Comparison of ENCODE assay signal across 9 cellular contexts in the genomic region with DNA sequence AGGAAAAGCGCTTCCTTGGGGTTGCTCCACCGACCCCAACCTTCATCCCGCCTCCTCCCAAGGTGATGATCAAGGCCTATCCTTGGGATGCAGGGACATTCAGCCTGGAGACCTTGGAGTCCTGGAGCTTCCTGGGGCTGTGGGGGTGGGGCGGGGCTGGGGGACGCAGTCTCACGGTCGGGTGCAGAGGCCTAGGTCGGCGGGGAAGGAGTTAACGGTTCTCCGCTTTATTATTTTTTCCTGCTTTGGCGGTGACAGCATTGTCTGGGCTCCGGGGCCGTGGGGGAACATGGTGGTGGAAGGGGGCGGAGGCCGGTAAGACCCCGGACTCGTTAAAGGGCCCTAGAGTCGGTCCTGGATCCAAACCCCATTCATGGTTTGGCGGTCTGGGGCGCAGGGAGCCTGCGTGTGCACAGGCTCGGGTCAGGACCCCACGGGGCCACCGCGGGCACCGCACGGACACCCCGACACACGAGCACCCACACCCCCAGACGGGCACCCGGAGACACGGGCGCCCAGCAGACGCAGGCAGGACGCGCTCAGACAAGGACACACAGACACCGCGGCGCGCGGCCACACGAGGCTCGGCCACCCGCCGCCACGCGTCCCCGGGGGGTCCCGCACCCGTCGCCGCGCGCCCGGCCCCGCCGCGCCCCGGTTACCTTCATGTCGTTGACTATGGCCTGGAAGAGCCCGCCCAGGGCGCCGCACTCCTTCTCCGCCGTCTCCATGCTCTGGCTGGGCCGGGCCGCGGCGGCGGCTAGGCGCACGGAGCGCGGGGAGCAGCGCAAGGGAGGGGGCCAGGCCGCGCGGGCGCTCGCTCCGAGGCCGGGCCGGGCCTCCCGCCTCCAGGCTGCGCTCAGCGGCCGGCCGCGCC. TPM values are rescaled to one million over a fixed set of nuclear protein-coding genes. Genes with fewer than 3 reads are reported as not detected.
DNase-seq lines count a peak whose midpoint lies in the region; ATAC-seq, FAIRE-seq and TF ChIP-seq lines count a peak whose summit lies in the region.
"Had no signal": no experiment of that assay in that cellular context is flagged by ENCODE, and none has a peak within 500 bp of the region (broad histone marks: within the 10 kb centered on the region; RNA-seq: fewer than 3 reads in every experiment).

No MANE protein-coding gene starts in this region.

- H3K27me3 ChIP-seq in HUES48 (ENCODE audit: control insufficient read depth, insufficient read depth, low read length) (peaks cover 4% of the 10 kb centered on the region; the same call in 1 of the 2 replicates), breast epithelium (no peaks in the 10 kb centered on the region), right lobe of liver (no peaks in the 10 kb centered on the region), tibial nerve (no peaks in the 10 kb centered on the region)

- H3K4me3 ChIP-seq in A549 (peak overlapping the region; percentile 84), HUES48 (ENCODE audit: low read depth, low read length) (peak overlapping the region; percentile 79), breast epithelium (peak overlapping the region; percentile 61 to 94 (median 77)), right lobe of liver (peak overlapping the region; percentile 68 to 83 (median 71)), tibial nerve (peak overlapping the region; percentile 58 to 66 (median 62))
- H3K4me3 ChIP-seq: GM12878 had no signal

- DNase-seq in A549 (ENCODE audit: low read depth in 1 of 2, low spot score in 1 of 2) = no peak
- DNase-seq in breast epithelium (ENCODE audit: low spot score in 2 of 2) = no peak
- peak in 2 of 3 donors; percentile 33 to 67 for DNase-seq in right lobe of liver
- no peak for DNase-seq in tibial nerve (ENCODE audit: low spot score in 2 of 2)
- DNase-seq in CD1c-positive myeloid dendritic cell (ENCODE audit: extremely low spot score) = no peak
- DNase-seq in activated CD8-positive, alpha-beta memory T cell treated with anti-CD3 and anti-CD28 coated beads, Interleukin-2, amount 50 U/mL, for 48 hours = no peak

- H3K27ac ChIP-seq in A549 (peak overlapping the region; percentile 92 to 97), HUES48 (ENCODE audit: low read depth, low read length) (no peak overlapping the region), breast epithelium (peak overlapping the region; percentile 85 to 93), right lobe of liver (peak overlapping the region; percentile 77 to 88 (median 83)), tibial nerve (peak overlapping the region; percentile 50 to 92 (median 78))

- WGBS in A549 (ENCODE audit: missing lambda C conversion rate) = 2% methylated on average over 15 of the region's 90 CpGs
- 10% methylated on average over 16 of the region's 90 CpGs for WGBS in right lobe of liver (ENCODE audit: insufficient coverage, low coverage, low lambda C conversion rate, missing lambda C conversion rate)
- 2 to 4% methylated on average over 32 to 55 of the region's 90 CpGs for WGBS in tibial nerve, 2 donors

- POLR2A ChIA-PET in A549 (lab: Yijun Ruan, JAX) = interaction anchor here (1.0 kb wide), 1 partner anchor 86 kb away, joined by 4 read pairs; no protein-coding TSS in a partner anchor

- H3K36me3 ChIP-seq in HUES48 (ENCODE audit: control insufficient read depth, insufficient read depth, low read length) (0 out of 2 replicates have a peak, but pooled peaks cover 2% of the 10 kb centered on the region), breast epithelium (no peaks in the 10 kb centered on the region), right lobe of liver (peaks cover 0 to 4% (median 0%) of the 10 kb centered on the region in 4 donors), tibial nerve (no peaks in the 10 kb centered on the region)

- CTCF ChIA-PET in A549 (lab: Yijun Ruan, JAX) = interaction anchor here (1.8 to 23.4 kb wide), 3 partner anchors 30 to 86 kb away, joined by 6 to 463 read pairs (median 88); no protein-coding TSS in a partner anchor

- no peak for TF ChIP-seq EP300 in A549 (IDR thresholded peaks at IDR 0.05)
- no peak for TF ChIP-seq EP300 in tibial nerve (IDR thresholded peaks at IDR 0.05)

- no peak for TF ChIP-seq POLR2A in A549 (IDR thresholded peaks at IDR 0.05; ENCODE audit: low read length)
- TF ChIP-seq POLR2A in breast epithelium (IDR thresholded peaks at IDR 0.05) = no peak
- no peak for TF ChIP-seq POLR2A in right lobe of liver (IDR thresholded peaks at IDR 0.05)
- no peak for TF ChIP-seq POLR2A in tibial nerve (IDR thresholded peaks at IDR 0.05)

- no peaks in the 10 kb centered on the region for H3K9me3 ChIP-seq in A549
- no peaks in the 10 kb centered on the region for H3K9me3 ChIP-seq in HUES48 (ENCODE audit: control insufficient read depth, insufficient read depth, low read length)
- no peaks in the 10 kb centered on the region for H3K9me3 ChIP-seq in breast epithelium
- no peaks in the 10 kb centered on the region for H3K9me3 ChIP-seq in right lobe of liver
- no peaks in the 10 kb centered on the region for H3K9me3 ChIP-seq in tibial nerve

- TF ChIP-seq RAD21 in A549 (conservative IDR thresholded peaks at IDR 0.05 in 1 of 2, IDR thresholded peaks at IDR 0.05 in 1 of 2) = no peak

- FAIRE-seq in A549 (lab: Jason Lieb, UNC) = no peak
- FAIRE-seq: GM12878 had no signal

- H3K9ac ChIP-seq in HUES48 (ENCODE audit: low read depth, low read length) = peak overlapping the region; percentile 51; the same call in 1 of the 2 replicates

- intact Hi-C loops in breast epithelium (cut with DNase I; ENCODE audit: low total_unique reads) = no loop called here
- intact Hi-C loops in right lobe of liver (cut with DNase I) = loop anchor here in 1 of 2 donors (10.0 kb wide), 1 partner anchor 50 kb away; no protein-coding TSS in a partner anchor

- ATAC-seq in A549 (peak; percentile 1 to 40; a peak in 4 of 6 replicates), right lobe of liver (peak in 1 of 4 donors; percentile 4), GM21619 (IDR thresholded peaks at IDR 0.05; ENCODE audit: unreplicated experiment) (no peak)
- ATAC-seq: GM12878 had no signal

- TF ChIP-seq CTCF in A549 (IDR thresholded peaks at IDR 0.05) (no peak), breast epithelium (IDR thresholded peaks at IDR 0.05) (no peak), right lobe of liver (IDR thresholded peaks at IDR 0.05) (no peak), tibial nerve (IDR thresholded peaks at IDR 0.05) (no peak)

- peak overlapping the region; percentile 97 for H3K4me2 ChIP-seq in A549

- H3K4me1 ChIP-seq in A549 (peaks cover 84% of the 10 kb centered on the region), HUES48 (ENCODE audit: control insufficient read depth, insufficient read depth, low read length) (peaks cover 18% of the 10 kb centered on the region), breast epithelium (peaks cover 27 to 78% of the 10 kb centered on the region in 2 donors), right lobe of liver (peaks cover 0 to 40% (median 13%) of the 10 kb centered on the region in 4 donors), tibial nerve (peaks cover 0 to 91% (median 83%) of the 10 kb centered on the region in 4 donors)

TF ChIP-seq in A549, 52 proteins besides CTCF, POLR2A, EP300 and RAD21:
- TF ChIP-seq JUN (IDR thresholded peaks at IDR 0.05) = peak in 1 of 2 experiments; percentile 14; a peak in 1 of 5 replicates
- TF ChIP-seq, protein P1, sequence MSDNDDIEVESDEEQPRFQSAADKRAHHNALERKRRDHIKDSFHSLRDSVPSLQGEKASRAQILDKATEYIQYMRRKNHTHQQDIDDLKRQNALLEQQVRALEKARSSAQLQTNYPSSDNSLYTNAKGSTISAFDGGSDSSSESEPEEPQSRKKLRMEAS (IDR thresholded peaks at IDR 0.05) = peak; percentile 10; the same call in 1 of the 2 replicates
- TF ChIP-seq ZSCAN20 (CRISPR knock-in tag; IDR thresholded peaks at IDR 0.05) = no peak
- no peak for TF ChIP-seq MYC (IDR thresholded peaks at IDR 0.05; ENCODE audit: borderline replicate concordance, low read length)

RNA-seq across cellular contexts. Expression of a gene that starts 0.6 kb away (rescaled TPM):
- 10.8 and 13.1 TPM in 2 replicates for polyA plus RNA-seq in A549 (2011; rRNA removed)
- polyA plus RNA-seq in A549 (2012; cell fraction: cytosol; rRNA removed) = 52.8 and 65.7 TPM in 2 replicates
- polyA plus RNA-seq in A549 (2012; cell fraction: nucleus; rRNA removed) = 97.7 and 160 TPM in 2 replicates
- 27.1 to 37.4 TPM (median 33.5 TPM) in 3 replicates for polyA plus RNA-seq in A549 (2017; fragmentation: RNase III; extraction: RNeasy Plus Mini Kit Qiagen cat#74134 plus additional on column Dnase treatment)
- polyA minus RNA-seq in A549 (2011; rRNA and poly(A)+ RNA removed) = 11.4 and 19.0 TPM in 2 replicates
- total RNA-seq in breast epithelium = 10 to 100 TPM in 2 of 3 donors, 1 to 10 TPM in 1; 9.4 to 28.8 (median 22.8) TPM
- total RNA-seq in right lobe of liver = 100 to 1,000 TPM in 2 of 6 experiments, 10 to 100 TPM in 4; 28.5 to 117 (median 80.2) TPM
- total RNA-seq in tibial nerve = 10 to 100 TPM; 24.1 to 40.6 (median 35.4) TPM

RNA-seq across cellular contexts. Expression of a gene that starts 38.9 kb away (rescaled TPM):
- polyA plus RNA-seq in A549 (2011; rRNA removed) = 0.12 and 0.25 TPM in 2 replicates
- polyA plus RNA-seq in A549 (2012; cell fraction: cytosol; rRNA removed) = 0.73 and 1.2 TPM in 2 replicates
- 0.94 and 1.5 TPM in 2 replicates for polyA plus RNA-seq in A549 (2012; cell fraction: nucleus; rRNA removed)
- polyA plus RNA-seq in A549 (2017; fragmentation: RNase III; extraction: RNeasy Plus Mini Kit Qiagen cat#74134 plus additional on column Dnase treatment) = 0.29 to 0.89 TPM (median 0.40 TPM) in 3 replicates
- polyA minus RNA-seq in A549 (2011; rRNA and poly(A)+ RNA removed) = 0.41 TPM in 1 of 2 replicates, not detected in the other
- total RNA-seq in breast epithelium = 10 to 100 TPM in 1 of 3 donors, 1 to 10 TPM in 1, under 1 TPM in 1; 0.64 to 37.9 (median 7.5) TPM
- total RNA-seq in right lobe of liver = 1 to 10 TPM in 1 of 6 experiments, under 1 TPM in 5; 0.27 to 1.1 (median 0.49) TPM
- total RNA-seq in tibial nerve = 10 to 100 TPM; 49.6 to 89.4 (median 60.9) TPM
- total RNA-seq: GM12878 had no signal

Comparison
In these comparisons a context has a peak if more than half of its experiments do, and no peak if none do; other contexts are left out.
1. DNase-seq: peak in right lobe of liver (2 of 3); none in A549 (0 of 2), breast epithelium (0 of 2), tibial nerve (0 of 2), CD1c-positive myeloid dendritic cell (single experiment) and activated CD8-positive, alpha-beta memory T cell treated with anti-CD3 and anti-CD28 coated beads, Interleukin-2, amount 50 U/mL, for 48 hours (single experiment).
2. Peak in every context shown above with its lines, with median percentiles within 50 percentile points of each other: H3K4me3 ChIP-seq.